31 cellular contexts compared by ENCODE assay signal in the genomic region with DNA sequence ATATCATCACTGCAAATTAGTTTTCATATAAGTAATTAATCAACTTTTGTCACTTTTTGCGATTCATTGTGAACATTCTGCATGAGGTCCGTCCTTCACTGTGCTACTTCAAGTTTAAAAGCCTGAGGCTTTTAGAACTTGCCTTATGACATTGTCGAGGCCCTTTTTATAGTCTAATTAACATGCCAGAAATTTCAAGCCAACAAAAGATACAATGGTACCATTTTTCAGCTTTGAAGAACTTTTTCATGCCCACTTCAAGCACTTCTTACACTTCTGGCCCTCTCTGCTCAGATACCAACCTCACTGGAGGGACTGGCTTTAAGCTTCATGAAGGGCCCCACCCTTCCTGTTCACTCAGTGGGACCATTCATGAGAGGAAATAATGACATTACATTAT.
"Had no signal": no experiment of that assay in that cellular context is flagged by ENCODE, and none has a peak within 500 bp of the region (broad histone marks: within the 10 kb centered on the region; RNA-seq: fewer than 3 reads in every experiment).

No MANE protein-coding gene starts in this region.

- H3K9me3 Mint-ChIP-seq: activated CD4-positive, alpha-beta memory T cell treated with anti-CD3 and anti-CD28 coated beads, Interleukin-2, amount 10 ng/mL, durations not matched to agents 7 days and 5 days; activated CD4-positive, alpha-beta T cell treated with anti-CD3 and anti-CD28 coated beads, Interleukin-2, amount 10 ng/mL, durations not matched to agents 7 days and 5 days; activated naive CD4-positive, alpha-beta T cell treated with anti-CD3 and anti-CD28 coated beads, Interleukin-2, amount 50 U/mL, for 24 hours; activated naive CD8-positive, alpha-beta T cell treated with anti-CD3 and anti-CD28 coated beads, Interleukin-2, amount 50 U/mL, for 24 hours; T-helper 2 cell treated with Interferon-gamma antibody and Interleukin-4, amounts not matched to agents 5 μg/mL and 100 μg/mL, for 36 hours had no signal

- H3K4me3 ChIP-seq: adrenal gland, body of pancreas, esophagus squamous epithelium had no signal

- H3K27ac Mint-ChIP-seq: activated CD4-positive, alpha-beta memory T cell treated with anti-CD3 and anti-CD28 coated beads, Interleukin-2, amount 10 ng/mL, durations not matched to agents 7 days and 5 days; activated CD4-positive, alpha-beta T cell treated with anti-CD3 and anti-CD28 coated beads, Interleukin-2, amount 10 ng/mL, durations not matched to agents 7 days and 5 days; activated naive CD4-positive, alpha-beta T cell treated with anti-CD3 and anti-CD28 coated beads, Interleukin-2, amount 50 U/mL, for 24 hours; activated naive CD8-positive, alpha-beta T cell treated with anti-CD3 and anti-CD28 coated beads for 36 hours; activated naive CD8-positive, alpha-beta T cell treated with anti-CD3 and anti-CD28 coated beads, Interleukin-2, amount 50 U/mL, for 24 hours; activated T-cell treated with anti-CD3 and anti-CD28 coated beads, Interleukin-2, amount 50 U/mL, for 24 hours; activated T-cell treated with anti-CD3 and anti-CD28 coated beads, Interleukin-2, amount 50 U/mL, for 72 hours; effector memory CD8-positive, alpha-beta T cell; T-helper 17 cell; T-helper 2 cell treated with Interferon-gamma antibody and Interleukin-4, amounts not matched to agents 5 μg/mL and 100 μg/mL, for 36 hours had no signal

- H3K4me3 Mint-ChIP-seq: activated CD4-positive, alpha-beta memory T cell treated with anti-CD3 and anti-CD28 coated beads, Interleukin-2, amount 10 ng/mL, durations not matched to agents 7 days and 5 days; activated CD4-positive, alpha-beta T cell treated with anti-CD3 and anti-CD28 coated beads, Interleukin-2, amount 10 ng/mL, durations not matched to agents 7 days and 5 days; activated naive CD4-positive, alpha-beta T cell treated with anti-CD3 and anti-CD28 coated beads, Interleukin-2, amount 50 U/mL, for 24 hours; activated naive CD8-positive, alpha-beta T cell treated with anti-CD3 and anti-CD28 coated beads for 36 hours; activated naive CD8-positive, alpha-beta T cell treated with anti-CD3 and anti-CD28 coated beads, Interleukin-2, amount 50 U/mL, for 24 hours; activated T-cell treated with anti-CD3 and anti-CD28 coated beads, Interleukin-2, amount 50 U/mL, for 24 hours; activated T-cell treated with anti-CD3 and anti-CD28 coated beads, Interleukin-2, amount 50 U/mL, for 72 hours; effector memory CD8-positive, alpha-beta T cell; T-helper 17 cell; T-helper 2 cell treated with Interferon-gamma antibody and Interleukin-4, amounts not matched to agents 5 μg/mL and 100 μg/mL, for 36 hours had no signal

- DNase-seq: activated CD4-positive, alpha-beta memory T cell treated with anti-CD3 and anti-CD28 coated beads, Interleukin-2, amount 10 ng/mL, durations not matched to agents 7 days and 5 days; activated CD4-positive, alpha-beta T cell treated with anti-CD3 and anti-CD28 coated beads for 1 hour; activated CD4-positive, alpha-beta T cell treated with anti-CD3 and anti-CD28 coated beads for 4 hours; activated CD4-positive, alpha-beta T cell treated with anti-CD3 and anti-CD28 coated beads, Interleukin-2, amount 10 ng/mL, durations not matched to agents 7 days and 5 days; activated CD4-positive, alpha-beta T cell treated with anti-CD3 and anti-CD28 coated beads, Interleukin-2, amount 50 U/mL, for 4 hours; activated CD4-positive, CD25-positive, alpha-beta regulatory T cell; activated CD8-positive, alpha-beta memory T cell treated with anti-CD3 and anti-CD28 coated beads, Interleukin-2, amount 50 U/mL, for 48 hours; activated effector memory CD4-positive, alpha-beta T cell treated with Interleukin-2 at 50 U/mL for 16 hours; activated gamma-delta T cell treated with Interleukin-2 at 50 U/mL for 16 hours; activated naive CD4-positive, alpha-beta T cell treated with Interleukin-2 at 50 U/mL for 16 hours; activated naive CD8-positive, alpha-beta T cell treated with anti-CD3 and anti-CD28 coated beads for 36 hours; activated naive CD8-positive, alpha-beta T cell treated with anti-CD3 and anti-CD28 coated beads, Interleukin-2, amount 50 U/mL, for 24 hours; activated T-cell treated with anti-CD3 and anti-CD28 coated beads for 4 hours; activated T-cell treated with anti-CD3 and anti-CD28 coated beads, Interleukin-2, amount 50 U/mL, for 24 hours; activated T-cell treated with anti-CD3 and anti-CD28 coated beads, Interleukin-2, amount 50 U/mL, for 72 hours; adrenal gland; amygdala; aorta; body of pancreas; caudate nucleus; cortex of kidney; dermis blood vessel endothelial cell; effector CD4-positive, alpha-beta T cell; effector memory CD8-positive, alpha-beta T cell; esophagus squamous epithelium; head of caudate nucleus; hippocampal formation; T-helper 17 cell; T1000 had no signal

- H3K36me3 Mint-ChIP-seq: activated naive CD4-positive, alpha-beta T cell treated with anti-CD3 and anti-CD28 coated beads, Interleukin-2, amount 50 U/mL, for 24 hours; activated naive CD8-positive, alpha-beta T cell treated with anti-CD3 and anti-CD28 coated beads for 36 hours had no signal

- H3K4me1 Mint-ChIP-seq: activated CD4-positive, alpha-beta memory T cell treated with anti-CD3 and anti-CD28 coated beads, Interleukin-2, amount 10 ng/mL, durations not matched to agents 7 days and 5 days; activated CD4-positive, alpha-beta T cell treated with anti-CD3 and anti-CD28 coated beads, Interleukin-2, amount 10 ng/mL, durations not matched to agents 7 days and 5 days; activated naive CD4-positive, alpha-beta T cell treated with anti-CD3 and anti-CD28 coated beads, Interleukin-2, amount 50 U/mL, for 24 hours; activated naive CD8-positive, alpha-beta T cell treated with anti-CD3 and anti-CD28 coated beads for 36 hours; activated naive CD8-positive, alpha-beta T cell treated with anti-CD3 and anti-CD28 coated beads, Interleukin-2, amount 50 U/mL, for 24 hours; T-helper 17 cell had no signal

- H3K27me3 Mint-ChIP-seq: activated CD4-positive, alpha-beta memory T cell treated with anti-CD3 and anti-CD28 coated beads, Interleukin-2, amount 10 ng/mL, durations not matched to agents 7 days and 5 days; activated CD4-positive, alpha-beta T cell treated with anti-CD3 and anti-CD28 coated beads, Interleukin-2, amount 10 ng/mL, durations not matched to agents 7 days and 5 days; activated naive CD8-positive, alpha-beta T cell treated with anti-CD3 and anti-CD28 coated beads for 36 hours; activated naive CD8-positive, alpha-beta T cell treated with anti-CD3 and anti-CD28 coated beads, Interleukin-2, amount 50 U/mL, for 24 hours; activated T-cell treated with anti-CD3 and anti-CD28 coated beads, Interleukin-2, amount 50 U/mL, for 24 hours had no signal
